In genomic region chr6:3888153-3888957, GRCh38 we compare ENCODE assay signal across 20 cellular contexts. TPM values are rescaled to one million over a fixed set of nuclear protein-coding genes. Genes with fewer than 3 reads are reported as not detected.
DNase-seq lines count a peak whose midpoint lies in the region; ATAC-seq, FAIRE-seq and TF ChIP-seq lines count a peak whose summit lies in the region.
"Had no signal": no experiment of that assay in that cellular context is flagged by ENCODE, and none has a peak within 500 bp of the region (broad histone marks: within the 10 kb centered on the region; RNA-seq: fewer than 3 reads in every experiment).

No MANE protein-coding gene starts in this region.

- POLR2A ChIA-PET in H1 (lab: Charles Lee; ENCODE audit: partially characterized antibody), result interaction anchor here (0.9 kb wide), 1 partner anchor 16 kb away, joined by 4 read pairs; no protein-coding TSS in a partner anchor

- no peak overlapping the region for H2BK12ac ChIP-seq in H1 (ENCODE audit: low read depth, low read length)

- no peak overlapping the region for H3K9ac ChIP-seq in GM23248
- H3K9ac ChIP-seq in H1 (replicated peaks in 1 of 4; ENCODE audit: extremely low read depth in 1 of 4, low read depth in 3 of 4, low read length in 3 of 4), result no peak overlapping the region; a peak in 1 of 7 replicates
- peak overlapping the region; percentile 12 to 89 (median 35) for H3K9ac ChIP-seq in subcutaneous abdominal adipose tissue (ENCODE audit: low read length in 5 of 5)

- no peak overlapping the region for H3K14ac ChIP-seq in H1 (ENCODE audit: insufficient read length)

- H3K27ac ChIP-seq in GM23248 (no peak overlapping the region), H1 (ENCODE audit: low read depth, low read length) (no peak overlapping the region), lower lobe of right lung (peak overlapping the region; percentile 51), subcutaneous abdominal adipose tissue (ENCODE audit: low read depth, low read length) (peak overlapping the region; percentile 88)

- 44 to 48% methylated on average over 15 of the region's 15 CpGs for WGBS in GM23248 (ENCODE audit: low coverage in 1 of 2, low lambda C conversion rate in 2 of 2, missing lambda C conversion rate in 2 of 2), 2 experiments
- WGBS in H1 (ENCODE audit: extremely low coverage in 1 of 2, insufficient coverage in 1 of 2, insufficient read length in 1 of 2, insufficient replicate concordance in 2 of 2, low coverage in 1 of 2, low lambda C conversion rate in 2 of 2, missing lambda C conversion rate in 1 of 2), 2 experiments, result 92% methylated on average over 15 of the region's 15 CpGs; no CpG with 5 or more reads in 1 of the 2 experiments

- H4K91ac ChIP-seq in H1 (replicated peaks; ENCODE audit: insufficient read length, low read length), result no peak overlapping the region

- H2BK120ac ChIP-seq in H1 (replicated peaks; ENCODE audit: low read depth, low read length), result no peak overlapping the region

- 0 out of 2 replicates have a peak overlapping the region, but pooled peaks have one; percentile 23 for H2BK15ac ChIP-seq in H1 (ENCODE audit: low read length)

- H2BK20ac ChIP-seq in H1 (ENCODE audit: low read length), result no peak overlapping the region

- H3K36me3 ChIP-seq in GM23248 (ENCODE audit: low read depth) (no peaks in the 10 kb centered on the region), H1 (ENCODE audit: control insufficient read depth in 2 of 4, insufficient read depth in 4 of 4, low read length in 3 of 4) (no peaks in the 10 kb centered on the region), lower lobe of right lung (no peaks in the 10 kb centered on the region), subcutaneous abdominal adipose tissue (ENCODE audit: control insufficient read depth in 5 of 5, insufficient read depth in 5 of 5, low read length in 5 of 5) (no peaks in the 10 kb centered on the region)
- H3K36me3 ChIP-seq: MG63 had no signal

- H3K18ac ChIP-seq in H1 (ENCODE audit: extremely low read depth, low read length), result no peak overlapping the region

- no peaks in the 10 kb centered on the region for H3K79me2 ChIP-seq in GM23248 (ENCODE audit: insufficient read depth)
- no peaks in the 10 kb centered on the region for H3K79me2 ChIP-seq in H1 (ENCODE audit: control insufficient read depth in 1 of 2, insufficient read depth in 2 of 2, low read length in 2 of 2)

- no peaks in the 10 kb centered on the region for H4K20me1 ChIP-seq in GM23248 (ENCODE audit: insufficient read depth)
- no peaks in the 10 kb centered on the region for H4K20me1 ChIP-seq in H1 (replicated peaks in 1 of 2; ENCODE audit: control insufficient read depth in 1 of 2, insufficient read depth in 2 of 2, low read length in 2 of 2)

- no peak overlapping the region for H2AK5ac ChIP-seq in H1 (ENCODE audit: low read depth, low read length)

- TF ChIP-seq RAD21 in H1 (IDR thresholded peaks at IDR 0.05 in 1 of 2, conservative IDR thresholded peaks at IDR 0.05 in 1 of 2; ENCODE audit: low read depth in 2 of 2, low read length in 2 of 2), result no peak

- H3F3A ChIP-seq in GM23248 (ENCODE audit: insufficient read depth), result peaks cover 16% of the 10 kb centered on the region

- H3K9me3 ChIP-seq in GM23248 (ENCODE audit: low read depth) (no peaks in the 10 kb centered on the region), H1 (ENCODE audit: insufficient read depth in 2 of 2, low read depth in 1 of 2, low read length in 1 of 2) (no peaks in the 10 kb centered on the region), lower lobe of right lung (no peaks in the 10 kb centered on the region), subcutaneous abdominal adipose tissue (ENCODE audit: control insufficient read depth in 5 of 5, low read length in 5 of 5) (no peaks in the 10 kb centered on the region)
- H3K9me3 ChIP-seq: MG63 had no signal

- H2AFZ ChIP-seq in GM23248, result peak overlapping the region; percentile 61; the same call in 1 of the 2 replicates
- H2AFZ ChIP-seq in H1 (ENCODE audit: low read length), result no peak overlapping the region

- peak overlapping the region; percentile 81; the same call in 1 of the 2 replicates for H4K8ac ChIP-seq in H1 (ENCODE audit: extremely low read depth, insufficient read depth, low read length)

- TF ChIP-seq CTCF in H1 (IDR thresholded peaks at IDR 0.05; ENCODE audit: control extremely low read depth in 1 of 3, insufficient read depth in 1 of 3, low read depth in 1 of 3, low read length in 3 of 3) (no peak), lower lobe of right lung (IDR thresholded peaks at IDR 0.05) (no peak)

- CTCF ChIA-PET in H1 (lab: Charles Lee; ENCODE audit: partially characterized antibody), result interaction anchor here (0.9 to 3.9 kb wide), 11 partner anchors 14 to 145 kb away, joined by 3 to 39 read pairs (median 6); partner anchors contain the start of gene FAM50B

- H3K9me2 ChIP-seq in GM23248 (ENCODE audit: insufficient read depth), result no peaks in the 10 kb centered on the region

- H3K4ac ChIP-seq in H1 (replicated peaks; ENCODE audit: insufficient read length, low read depth, low read length), result no peak overlapping the region

- H3K4me2 ChIP-seq in GM23248 (ENCODE audit: unreplicated experiment) (no peak overlapping the region), H1 (ENCODE audit: insufficient read depth in 1 of 2, low read depth in 2 of 2, low read length in 2 of 2) (no peak overlapping the region)

- H2BK5ac ChIP-seq in H1 (ENCODE audit: low read depth, low read length), result no peak overlapping the region

- no peaks in the 10 kb centered on the region for H3K79me1 ChIP-seq in H1 (ENCODE audit: low read depth, low read length)

- peaks cover 21% of the 10 kb centered on the region for H3K4me1 ChIP-seq in GM23248 (ENCODE audit: insufficient read depth)
- peaks cover 0 to 4% (median 0%) of the 10 kb centered on the region in 4 experiments; a peak in 1 of 7 replicates for H3K4me1 ChIP-seq in H1 (replicated peaks in 1 of 4; ENCODE audit: control insufficient read depth in 3 of 4, insufficient read depth in 4 of 4, low read length in 3 of 4)
- H3K4me1 ChIP-seq in lower lobe of right lung, result peaks cover 25% of the 10 kb centered on the region
- H3K4me1 ChIP-seq in subcutaneous abdominal adipose tissue (ENCODE audit: control insufficient read depth in 5 of 5, insufficient read depth in 5 of 5, low read length in 5 of 5), result peaks cover 15 to 61% (median 57%) of the 10 kb centered on the region in 5 donors

- ATAC-seq in lower lobe of right lung, result peak; percentile 12 to 41
- no peak for ATAC-seq in HG02840 (IDR thresholded peaks at IDR 0.05; ENCODE audit: low FRiP score, unreplicated experiment)
- ATAC-seq: CD8-positive, alpha-beta T cell had no signal

- TF ChIP-seq POLR2A in H1 (IDR thresholded peaks at IDR 0.05; ENCODE audit: control extremely low read depth in 1 of 2, low read depth in 2 of 2, low read length in 2 of 2), result no peak

- peak; percentile 21 for DNase-seq in GM23248
- DNase-seq in H1 (ENCODE audit: low read depth in 1 of 2, low spot score in 2 of 2), result no peak
- no peak for DNase-seq in lower lobe of right lung
- no peak for DNase-seq in HPDE6-E6E7 (ENCODE audit: extremely low spot score)
- DNase-seq in MV-4-11 (lab: John Stamatoyannopoulos, UW), result no peak
- DNase-seq in 8988T, result no peak
- DNase-seq: activated CD4-positive, alpha-beta T cell treated with anti-CD3 and anti-CD28 coated beads, Interleukin-2, amount 50 U/mL, for 48 hours; activated naive CD4-positive, alpha-beta T cell treated with anti-CD3 and anti-CD28 coated beads, Interleukin-2, amount 50 U/mL, for 16 hours; CD8-positive, alpha-beta T cell; DMS79 treated with DMSO at 0.1 percent for 48 hours; foreskin melanocyte; kidney glomerular epithelial cell; MG63; NCI-H1694; stimulated activated CD4-positive, alpha-beta T cell treated with anti-CD3 and anti-CD28 coated beads, Interleukin-4, amount 100 ng/mL, for 1 hour had no signal

- no peak overlapping the region for H3K4me3 ChIP-seq in GM23248
- no peak overlapping the region for H3K4me3 ChIP-seq in H1 (ENCODE audit: extremely low read depth in 1 of 4, insufficient read depth in 2 of 4, low read depth in 3 of 4, low read length in 4 of 4)
- no peak overlapping the region for H3K4me3 ChIP-seq in lower lobe of right lung
- no peak overlapping the region for H3K4me3 ChIP-seq in subcutaneous abdominal adipose tissue (ENCODE audit: low read depth in 1 of 5, low read length in 5 of 5)
- H3K4me3 ChIP-seq: MG63 had no signal

- no peak overlapping the region for H3K23ac ChIP-seq in H1 (ENCODE audit: insufficient read length)

- intact Hi-C loops in lower lobe of right lung (cut with DNase I), result no loop called here

- no peak overlapping the region for H4K5ac ChIP-seq in H1 (ENCODE audit: insufficient read length, low read depth, low read length)

- no peak overlapping the region for H3K56ac ChIP-seq in H1 (replicated peaks; ENCODE audit: insufficient read length, low read depth, low read length)

- no peak for TF ChIP-seq EP300 in H1 (IDR thresholded peaks at IDR 0.05; ENCODE audit: borderline replicate concordance in 1 of 2, low read depth in 2 of 2, low read length in 2 of 2)

- no peaks in the 10 kb centered on the region for H3K23me2 ChIP-seq in H1 (ENCODE audit: low read depth, low read length)

- in situ Hi-C loops in GM23248 (cut with MboI), result loop anchor here (10.0 kb wide), 1 partner anchor 144 kb away; no protein-coding TSS in a partner anchor

- no peak for FAIRE-seq in H1 (lab: Jason Lieb, UNC)
- FAIRE-seq: colon, RCC 7860, TTC549 had no signal

- no peaks in the 10 kb centered on the region for H3K27me3 ChIP-seq in GM23248 (replicated peaks; ENCODE audit: insufficient read depth)
- no peaks in the 10 kb centered on the region for H3K27me3 ChIP-seq in H1 (replicated peaks in 1 of 4; ENCODE audit: control insufficient read depth in 3 of 4, extremely low read depth in 1 of 4, insufficient read depth in 3 of 4, low read length in 3 of 4)
- H3K27me3 ChIP-seq in lower lobe of right lung (ENCODE audit: low read depth), result no peaks in the 10 kb centered on the region
- H3K27me3 ChIP-seq in subcutaneous abdominal adipose tissue (ENCODE audit: control insufficient read depth in 5 of 5, insufficient read depth in 4 of 5, low read length in 5 of 5), result no peaks in the 10 kb centered on the region
- H3K27me3 ChIP-seq: MG63 had no signal

TF ChIP-seq in H1, 55 proteins besides CTCF, POLR2A, EP300 and RAD21 (continues in another document):
- no peak for TF ChIP-seq SUZ12 (IDR thresholded peaks at IDR 0.05; ENCODE audit: low read length)
- no peak for TF ChIP-seq ASH2L (IDR thresholded peaks at IDR 0.05; ENCODE audit: low read length)
- no peak for TF ChIP-seq SIX5 (IDR thresholded peaks at IDR 0.05; ENCODE audit: low read depth, low read length)

RNA-seq across cellular contexts. Expression of gene FAM50B, which starts 39.2 kb away (rescaled TPM):
- total RNA-seq in GM23248 (2014; rRNA removed; shearing (Covaris generic)), result 6.1 and 7.6 TPM in 2 replicates
- 12.1 and 14.0 TPM in 2 replicates for polyA plus RNA-seq in GM23248 (2016; fragmentation: Nextera tagmentation; extraction: Ambion mirVana)
- total RNA-seq in H1 (2021; fragmentation: NEBNext Ultra II Directional; extraction: Animal tissue kit (Norgen Biotek cat#: 25700)), result 3.1 and 3.8 TPM in 2 replicates
- 3.2 and 3.6 TPM in 2 replicates for polyA plus RNA-seq in H1 (2011; rRNA removed)
- 5.2 TPM for polyA plus RNA-seq in H1 (2011; cell fraction: cytosol; rRNA removed)
- 3.2 TPM for polyA plus RNA-seq in H1 (2011; cell fraction: nucleus; rRNA removed)
- polyA plus RNA-seq in H1 (2012, experiment 1 of 2), result 1.7 to 3.5 TPM (median 2.2 TPM) in 4 replicates
- 1.7 TPM for polyA plus RNA-seq in H1 (2012, experiment 2 of 2)
- polyA plus RNA-seq in H1 (2013, experiment 1 of 2), result 1.9 TPM
- 2.2 TPM for polyA plus RNA-seq in H1 (2013, experiment 2 of 2)
- polyA minus RNA-seq in H1 (2011; rRNA and poly(A)+ RNA removed), result 1.1 and 1.4 TPM in 2 replicates
- polyA minus RNA-seq in H1 (2011; cell fraction: cytosol; rRNA and poly(A)+ RNA removed), result 1.8 TPM
- 2.0 TPM for polyA minus RNA-seq in H1 (2011; cell fraction: nucleus; rRNA and poly(A)+ RNA removed)
- 10.6 TPM for total RNA-seq in lower lobe of right lung

Comparison
In these comparisons a context has a peak if more than half of its experiments do, and no peak if none do; other contexts are left out.
1. H3K27ac ChIP-seq: peak in lower lobe of right lung (single experiment) and subcutaneous abdominal adipose tissue (single experiment); none in GM23248 (single experiment) and H1 (single experiment).
2. H3K9ac ChIP-seq: peak in subcutaneous abdominal adipose tissue (5 of 5); none in GM23248 (single experiment) and H1 (0 of 4).